15 cellular contexts compared by ENCODE assay signal in the genomic region with DNA sequence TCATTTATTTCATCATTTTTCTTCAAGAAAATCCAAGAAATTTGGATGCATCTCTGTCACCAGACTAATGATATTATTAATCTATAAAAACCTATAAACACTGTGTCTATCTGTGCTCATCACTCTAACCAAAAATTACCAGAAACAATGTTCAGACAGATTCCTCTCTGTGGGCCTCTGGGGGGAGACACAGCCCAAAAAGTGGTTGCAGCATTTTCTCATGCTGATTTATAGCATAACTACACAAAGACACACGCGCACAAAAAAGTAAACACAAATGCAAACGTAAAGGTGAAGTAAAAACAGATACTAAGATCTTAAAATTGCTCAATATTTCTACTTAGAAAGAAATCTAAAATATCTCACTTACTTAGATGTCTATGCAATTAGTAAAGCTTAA.
A peak's percentile ranks its signal among the peaks of the same experiment; 100 is the strongest.
DNase-seq lines count a peak whose midpoint lies in the region; FAIRE-seq and TF ChIP-seq lines count a peak whose summit lies in the region.
"Had no signal": no experiment of that assay in that cellular context is flagged by ENCODE, and none has a peak within 500 bp of the region (broad histone marks: within the 10 kb centered on the region; RNA-seq: fewer than 3 reads in every experiment).

No MANE protein-coding gene starts in this region.

- H3K27me3 ChIP-seq in mammary epithelial cell (ENCODE audit: insufficient read depth, low read length) (no peaks in the 10 kb centered on the region), endothelial cell of umbilical vein (ENCODE audit: control insufficient read depth in 2 of 2, insufficient read depth in 2 of 2, low read length in 2 of 2) (no peaks in the 10 kb centered on the region)
- H3K27me3 ChIP-seq: ascending aorta, upper lobe of right lung had no signal

- no peak for TF ChIP-seq POLR2A in endothelial cell of umbilical vein (IDR thresholded peaks at IDR 0.05; ENCODE audit: low read depth, low read length)

- H3K4me3 Mint-ChIP-seq in MCF 10A (ENCODE audit: unreplicated experiment), result no peak overlapping the region
- H3K4me3 Mint-ChIP-seq: activated T-cell treated with anti-CD3 and anti-CD28 coated beads, Interleukin-2, amount 50 U/mL, for 4 hours had no signal

- H2AFZ ChIP-seq in mammary epithelial cell (ENCODE audit: low read depth, low read length) (no peak overlapping the region), OCI-LY7 (ENCODE audit: low read length) (no peak overlapping the region), endothelial cell of umbilical vein (ENCODE audit: low read depth, low read length) (no peak overlapping the region)

- H3K79me2 ChIP-seq in mammary epithelial cell (ENCODE audit: insufficient read depth, low read length), result no peaks in the 10 kb centered on the region
- no peaks in the 10 kb centered on the region for H3K79me2 ChIP-seq in OCI-LY7 (ENCODE audit: insufficient read depth, low read depth, low read length)
- H3K79me2 ChIP-seq in endothelial cell of umbilical vein (ENCODE audit: control insufficient read depth, insufficient read depth, low read length), result no peaks in the 10 kb centered on the region

- peaks cover 11% of the 10 kb centered on the region for H3K27me3 Mint-ChIP-seq in MCF 10A (ENCODE audit: insufficient read depth, unreplicated experiment)

- H3K27ac ChIP-seq in mammary epithelial cell (ENCODE audit: insufficient read depth, low read depth, low read length) (no peak overlapping the region), OCI-LY7 (ENCODE audit: low read depth, low read length, poor library complexity, severe bottlenecking) (no peak overlapping the region), endothelial cell of umbilical vein (ENCODE audit: insufficient read depth, low read depth, low read length) (no peak overlapping the region)
- H3K27ac ChIP-seq: ascending aorta, skin epidermis, upper lobe of right lung had no signal

- in situ Hi-C loops in mammary epithelial cell (cut with MboI; ENCODE audit: low sequenced_read_pairs in 2 of 2), result no loop called here

- H3K4me1 Mint-ChIP-seq in MCF 10A (ENCODE audit: insufficient read depth, unreplicated experiment), result no peaks in the 10 kb centered on the region

- no peak overlapping the region for H3K4me2 ChIP-seq in mammary epithelial cell (ENCODE audit: insufficient read depth, low read depth, low read length)
- H3K4me2 ChIP-seq in OCI-LY7 (ENCODE audit: low read length), result no peak overlapping the region
- H3K4me2 ChIP-seq in endothelial cell of umbilical vein (ENCODE audit: insufficient read depth, low read length), result no peak overlapping the region

- CTCF ChIA-PET in MCF 10A (lab: Yijun Ruan, JAX) (no interaction called here), mammary epithelial cell (lab: Charles Lee; ENCODE audit: low non-redundant PET) (no interaction called here), OCI-LY7 (lab: Charles Lee; ENCODE audit: unreplicated experiment) (no interaction called here), endothelial cell of umbilical vein (lab: Charles Lee) (interaction anchor here (0.6 to 2.2 kb wide), 14 partner anchors 10 to 1300 kb away, joined by 3 to 61 read pairs (median 4); no protein-coding TSS in a partner anchor)

- no peak for FAIRE-seq in endothelial cell of umbilical vein (lab: Jason Lieb, UNC)
- FAIRE-seq in urothelium cell line (lab: Jason Lieb, UNC), result no peak
- FAIRE-seq: RCC 7860 had no signal

- H3K9me3 Mint-ChIP-seq in MCF 10A (ENCODE audit: unreplicated experiment), result no peaks in the 10 kb centered on the region

- peak; percentile 42 for DNase-seq in MCF 10A (ENCODE audit: unreplicated experiment)
- no peak for DNase-seq in mammary epithelial cell
- DNase-seq in OCI-LY7 (ENCODE audit: low spot score), result no peak
- peak; percentile 57 for DNase-seq in endothelial cell of umbilical vein (ENCODE audit: low read depth, low spot score)
- peak; percentile 9 for DNase-seq in urothelium cell line (ENCODE audit: low spot score)
- DNase-seq in T-helper 2 cell, result no peak
- DNase-seq in NCI-H2171 treated with DMSO at 0.1 percent for 48 hours (lab: John Stamatoyannopoulos, UW), result no peak
- no peak for DNase-seq in NCI-H446 (lab: John Stamatoyannopoulos, UW)
- DNase-seq: activated CD4-positive, CD25-positive, alpha-beta regulatory T cell; activated T-cell treated with anti-CD3 and anti-CD28 coated beads, Interleukin-2, amount 50 U/mL, for 4 hours; HCEC 1CT; upper lobe of right lung had no signal

- H3K4me1 ChIP-seq in mammary epithelial cell (ENCODE audit: insufficient read depth, low read length), result no peaks in the 10 kb centered on the region
- H3K4me1 ChIP-seq in OCI-LY7 (ENCODE audit: insufficient read depth, low read length, poor library complexity, severe bottlenecking), result no peaks in the 10 kb centered on the region
- H3K4me1 ChIP-seq in endothelial cell of umbilical vein (ENCODE audit: control insufficient read depth, extremely low read depth, insufficient read depth, low read length), result no peaks in the 10 kb centered on the region
- H3K4me1 ChIP-seq: ascending aorta, upper lobe of right lung had no signal

- H3K36me3 ChIP-seq in mammary epithelial cell (ENCODE audit: insufficient read depth, low read length) (no peaks in the 10 kb centered on the region), OCI-LY7 (ENCODE audit: insufficient read depth, low read length) (no peaks in the 10 kb centered on the region), endothelial cell of umbilical vein (ENCODE audit: control insufficient read depth in 2 of 2, extremely low read depth in 1 of 2, insufficient read depth in 2 of 2, low read length in 2 of 2) (no peaks in the 10 kb centered on the region)
- H3K36me3 ChIP-seq: ascending aorta, upper lobe of right lung had no signal

- 13% methylated on average over 3 of the region's 3 CpGs for WGBS in mammary epithelial cell (ENCODE audit: low coverage, missing lambda C conversion rate)

- dilution Hi-C loops in mammary epithelial cell (cut with HindIII; ENCODE audit: low sequenced_read_pairs), result no loop called here
- dilution Hi-C loops in endothelial cell of umbilical vein (cut with MboI; ENCODE audit: extremely low pct_ligation_motif_present, low sequenced_read_pairs), result no loop called here

- no peak overlapping the region for H3K27ac Mint-ChIP-seq in MCF 10A (ENCODE audit: low read depth, unreplicated experiment)

- H3K9me3 ChIP-seq in mammary epithelial cell (replicated peaks; ENCODE audit: insufficient read depth, low read length) (peaks cover 2% of the 10 kb centered on the region), OCI-LY7 (ENCODE audit: low read length) (no peaks in the 10 kb centered on the region), endothelial cell of umbilical vein (replicated peaks; ENCODE audit: control insufficient read depth, insufficient read depth, low read length) (no peaks in the 10 kb centered on the region)
- H3K9me3 ChIP-seq: ascending aorta, upper lobe of right lung had no signal

- H3K9me1 ChIP-seq in endothelial cell of umbilical vein (replicated peaks; ENCODE audit: control insufficient read depth, extremely low read depth, insufficient read depth, low read length), result no peaks in the 10 kb centered on the region

- H3K4me3 ChIP-seq in mammary epithelial cell (replicated peaks in 1 of 3; ENCODE audit: insufficient read depth in 1 of 3, low read depth in 2 of 3, low read length in 3 of 3), result no peak overlapping the region
- no peak overlapping the region for H3K4me3 ChIP-seq in OCI-LY7 (ENCODE audit: low read depth, low read length, poor library complexity, severe bottlenecking)
- H3K4me3 ChIP-seq in endothelial cell of umbilical vein (replicated peaks in 1 of 3; ENCODE audit: insufficient read depth in 1 of 3, low read depth in 1 of 3, low read length in 3 of 3), result no peak overlapping the region
- H3K4me3 ChIP-seq: ascending aorta, skin epidermis, upper lobe of right lung had no signal

- H3K9ac ChIP-seq in mammary epithelial cell (ENCODE audit: insufficient read depth, low read length), result no peak overlapping the region
- no peak overlapping the region for H3K9ac ChIP-seq in endothelial cell of umbilical vein (replicated peaks; ENCODE audit: extremely low read depth, insufficient read depth, low read length)

- no peak for TF ChIP-seq CTCF in MCF 10A (IDR thresholded peaks at IDR 0.05; ENCODE audit: unreplicated experiment)
- TF ChIP-seq CTCF in mammary epithelial cell (conservative IDR thresholded peaks at IDR 0.05 in 1 of 2, IDR thresholded peaks at IDR 0.05 in 1 of 2; ENCODE audit: extremely low read depth in 1 of 2, insufficient read depth in 1 of 2, low read depth in 1 of 2, low read length in 2 of 2), result peak in 1 of 2 donors; percentile 4
- 0 out of 2 replicates have a peak, but pooled peaks have one; percentile 13 for TF ChIP-seq CTCF in OCI-LY7 (conservative IDR thresholded peaks at IDR 0.05; ENCODE audit: low read length)
- peak; percentile 31 to 32 for TF ChIP-seq CTCF in endothelial cell of umbilical vein (IDR thresholded peaks at IDR 0.05; ENCODE audit: extremely low read depth in 1 of 2, insufficient read depth in 1 of 2, low read depth in 1 of 2, low read length in 2 of 2)

- intact Hi-C loops in MCF 10A (cut with micrococcal nuclease) (loop anchor here (1.0 kb wide), 1 partner anchor 458 kb away; no protein-coding TSS in a partner anchor), mammary epithelial cell (cut with micrococcal nuclease) (no loop called here), OCI-LY7 (cut with micrococcal nuclease; ENCODE audit: unreplicated experiment) (no loop called here), endothelial cell of umbilical vein (cut with micrococcal nuclease) (loop anchor here (1.0 to 5.0 kb wide), 3 partner anchors 458 to 1263 kb away; no protein-coding TSS in a partner anchor)

- H4K20me1 ChIP-seq in mammary epithelial cell (ENCODE audit: insufficient read depth, low read length) (no peaks in the 10 kb centered on the region), OCI-LY7 (ENCODE audit: insufficient read depth, low read length) (no peaks in the 10 kb centered on the region), endothelial cell of umbilical vein (replicated peaks; ENCODE audit: control insufficient read depth, extremely low read depth, insufficient read depth, low read length) (no peaks in the 10 kb centered on the region)

- no TSS peak for BruUV-seq in MCF 10A (replicated peaks; lab: Mats Ljungman, UMichigan)
- BruUV-seq in mammary epithelial cell (replicated peaks; lab: Mats Ljungman, UMichigan), result no TSS peak
- no TSS peak for BruUV-seq in OCI-LY7 (replicated peaks; lab: Mats Ljungman, UMichigan)
- no TSS peak for BruUV-seq in endothelial cell of umbilical vein (replicated peaks; lab: Mats Ljungman, UMichigan)

- H3K9me2 ChIP-seq in OCI-LY7 (ENCODE audit: insufficient read depth, low read length), result no peaks in the 10 kb centered on the region

- POLR2A ChIA-PET in MCF 10A (lab: Yijun Ruan, JAX), result no interaction called here
- POLR2A ChIA-PET in OCI-LY7 (lab: Charles Lee), result interaction anchor here (0.6 kb wide), 2 partner anchors 17 to 1546 kb away, joined by 3 read pairs; no protein-coding TSS in a partner anchor
- POLR2A ChIA-PET in endothelial cell of umbilical vein (lab: Charles Lee), result no interaction called here

- H3K36me3 Mint-ChIP-seq in MCF 10A (ENCODE audit: insufficient read depth, unreplicated experiment), result no peaks in the 10 kb centered on the region

TF ChIP-seq in endothelial cell of umbilical vein, 7 proteins besides CTCF, POLR2A, EP300 and RAD21 (continues in another document):
- no peak for TF ChIP-seq POLR2AphosphoS5 (IDR thresholded peaks at IDR 0.05; ENCODE audit: insufficient read depth, low read depth, low read length)
- TF ChIP-seq FOS (IDR thresholded peaks at IDR 0.05; ENCODE audit: borderline replicate concordance, insufficient read depth, low read length), result no peak
- no peak for TF ChIP-seq GATA2 (IDR thresholded peaks at IDR 0.05; ENCODE audit: insufficient read depth, insufficient read length, low read depth, low read length)

Comparison
In these comparisons a context has a peak if more than half of its experiments do, and no peak if none do; other contexts are left out.
1. DNase-seq: peak in MCF 10A (single experiment), endothelial cell of umbilical vein (single experiment) and urothelium cell line (single experiment); none in mammary epithelial cell (single experiment), OCI-LY7 (single experiment), T-helper 2 cell (0 of 5), NCI-H2171 treated with DMSO at 0.1 percent for 48 hours (single experiment) and NCI-H446 (0 of 2).
2. intact Hi-C loops: an anchor here in MCF 10A (1.0 kb wide) and endothelial cell of umbilical vein (1.0 to 5.0 kb wide); none called in mammary epithelial cell and OCI-LY7.